16 cellular contexts compared by ENCODE assay signal in the genomic region with DNA sequence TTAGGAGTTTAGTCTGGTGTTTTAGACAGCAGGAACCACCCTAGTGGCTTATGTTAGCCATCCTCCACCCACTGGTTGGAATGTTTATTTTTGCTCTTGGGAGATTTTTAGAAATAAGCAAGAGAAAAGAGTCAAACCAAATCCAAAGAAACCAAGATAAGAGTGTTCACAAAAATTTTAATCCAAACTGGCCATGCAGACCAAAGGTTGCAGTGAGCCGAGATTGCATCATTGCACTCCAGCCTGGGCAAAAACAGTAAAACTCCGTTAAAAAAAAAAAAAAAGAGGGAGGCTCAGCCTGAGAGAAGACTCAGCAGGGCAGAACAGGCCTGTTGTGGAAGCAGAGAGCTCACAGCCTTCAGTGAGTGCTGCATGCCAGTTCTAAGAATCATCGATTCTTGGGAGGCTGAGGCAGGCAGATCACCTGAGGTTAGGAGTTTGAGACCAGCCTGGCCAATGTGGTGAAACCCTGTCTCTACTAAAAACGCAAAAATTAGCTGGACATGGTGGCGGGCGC. TPM values are rescaled to one million over a fixed set of nuclear protein-coding genes. Genes with fewer than 3 reads are reported as not detected.
DNase-seq lines count a peak whose midpoint lies in the region; ATAC-seq and TF ChIP-seq lines count a peak whose summit lies in the region.
"Had no signal": no experiment of that assay in that cellular context is flagged by ENCODE, and none has a peak within 500 bp of the region (broad histone marks: within the 10 kb centered on the region; RNA-seq: fewer than 3 reads in every experiment).

No MANE protein-coding gene starts in this region.

- H2BK12ac ChIP-seq in neuronal stem cell (ENCODE audit: low read length) = no peak overlapping the region

- no peak overlapping the region for H2BK120ac ChIP-seq in neuronal stem cell (ENCODE audit: low read depth, low read length)

- H2BK15ac ChIP-seq in neuronal stem cell (ENCODE audit: low read length) = no peak overlapping the region

- H3K4me3 Mint-ChIP-seq in CD4-positive, alpha-beta T cell = no peak overlapping the region
- H3K4me3 Mint-ChIP-seq: CD8-positive, alpha-beta memory T cell had no signal

- H3K4me1 ChIP-seq in neuronal stem cell (ENCODE audit: control insufficient read depth in 2 of 2, insufficient read depth in 1 of 2, low read depth in 1 of 2, low read length in 2 of 2) = no peaks in the 10 kb centered on the region
- H3K4me1 ChIP-seq: gastrocnemius medialis had no signal

- no peak overlapping the region for H4K91ac ChIP-seq in neuronal stem cell (ENCODE audit: low read depth, low read length, poor library complexity)

- no CpG with 5 or more reads among the region's 6 CpGs for WGBS in neuronal stem cell (ENCODE audit: extremely low coverage in 2 of 2, insufficient read length in 2 of 2, insufficient replicate concordance in 1 of 2), 2 donors

- no peaks in the 10 kb centered on the region for H3K36me3 ChIP-seq in neuronal stem cell (replicated peaks in 1 of 2; ENCODE audit: control insufficient read depth in 2 of 2, insufficient read depth in 2 of 2, low read length in 2 of 2)
- H3K36me3 ChIP-seq: gastrocnemius medialis, stomach had no signal

- H3K9ac ChIP-seq in neuronal stem cell (ENCODE audit: low read depth, low read length, poor library complexity) = no peak overlapping the region

- no peaks in the 10 kb centered on the region for H3K36me3 Mint-ChIP-seq in CD4-positive, alpha-beta T cell (ENCODE audit: low read depth)
- H3K36me3 Mint-ChIP-seq: CD8-positive, alpha-beta memory T cell had no signal

- no peak overlapping the region for H3K18ac ChIP-seq in neuronal stem cell (ENCODE audit: low read length)

- no peaks in the 10 kb centered on the region for H3K9me3 ChIP-seq in CD4-positive, alpha-beta T cell (ENCODE audit: control insufficient read depth, low read length)
- no peaks in the 10 kb centered on the region for H3K9me3 ChIP-seq in neuronal stem cell (replicated peaks in 1 of 2; ENCODE audit: control insufficient read depth in 2 of 2, insufficient read depth in 1 of 2, low read depth in 1 of 2, low read length in 2 of 2)
- H3K9me3 ChIP-seq: gastrocnemius medialis, stomach had no signal

- no peak for TF ChIP-seq CTCF in CD4-positive, alpha-beta T cell (IDR thresholded peaks at IDR 0.05)

- H3K23ac ChIP-seq in neuronal stem cell (ENCODE audit: low read depth, low read length, poor library complexity) = no peak overlapping the region

- H3K27me3 ChIP-seq in CD4-positive, alpha-beta T cell (ENCODE audit: control insufficient read depth, insufficient read depth, low read length) = no peaks in the 10 kb centered on the region
- H3K27me3 ChIP-seq in neuronal stem cell (ENCODE audit: control insufficient read depth in 3 of 3, insufficient read depth in 3 of 3, low read depth in 1 of 3, low read length in 3 of 3) = no peaks in the 10 kb centered on the region
- H3K27me3 ChIP-seq: gastrocnemius medialis, stomach had no signal

- H3K27ac Mint-ChIP-seq in CD4-positive, alpha-beta T cell = peak overlapping the region; percentile 80
- H3K27ac Mint-ChIP-seq: CD8-positive, alpha-beta memory T cell had no signal

- H3K4me2 ChIP-seq in neuronal stem cell (ENCODE audit: insufficient read depth, low read length, poor library complexity, severe bottlenecking) = no peak overlapping the region

- no peak overlapping the region for H2AK5ac ChIP-seq in neuronal stem cell (ENCODE audit: low read depth, low read length)

- H3K9me3 Mint-ChIP-seq in CD4-positive, alpha-beta T cell = no peaks in the 10 kb centered on the region
- H3K9me3 Mint-ChIP-seq: CD8-positive, alpha-beta memory T cell had no signal

- H3K27ac ChIP-seq in CD4-positive, alpha-beta T cell (ENCODE audit: low read depth, low read length) = no peak overlapping the region
- no peak overlapping the region for H3K27ac ChIP-seq in neuronal stem cell (replicated peaks; ENCODE audit: low read length)
- H3K27ac ChIP-seq: gastrocnemius medialis, stomach had no signal

- intact Hi-C loops in CD4-positive, alpha-beta T cell (cut with DNase I, micrococcal nuclease) = loop anchor here in 1 of 2 experiments (5.0 kb wide), 1 partner anchor 41 kb away; no protein-coding TSS in a partner anchor

- peak overlapping the region; percentile 19 for H2AFZ ChIP-seq in neuronal stem cell (ENCODE audit: low read length)

- CTCF ChIA-PET in CD4-positive, alpha-beta T cell (lab: Charles Lee) = interaction anchor here (0.6 to 3.2 kb wide), 2 partner anchors 20 to 32 kb away, joined by 3 to 19 read pairs; a partner anchor contains a TSS

- POLR2A ChIA-PET in CD4-positive, alpha-beta T cell (lab: Charles Lee) = interaction anchor here (1.0 to 4.2 kb wide), 3 partner anchors 13 to 56 kb away, joined by 3 to 21 read pairs (median 3); no protein-coding TSS in a partner anchor

- H3K4me1 Mint-ChIP-seq in CD4-positive, alpha-beta T cell (ENCODE audit: low read depth) = peaks cover 47% of the 10 kb centered on the region

- DNase-seq in CD4-positive, alpha-beta T cell = no peak
- peak; percentile 69 for DNase-seq in MV-4-11 (lab: John Stamatoyannopoulos, UW)
- DNase-seq in fibroblast of peridontal ligament (ENCODE audit: extremely low read depth) = peak; percentile 78
- DNase-seq in neuronal stem cell (ENCODE audit: low spot score) = no peak
- DNase-seq in stimulated activated CD4-positive, alpha-beta T cell treated with anti-CD3 and anti-CD28 coated beads, Interleukin-2, amount 100 ng/mL, for 48 hours = no peak
- no peak for DNase-seq in NCI-H82 (lab: John Stamatoyannopoulos, UW)
- no peak for DNase-seq in NCI-H524 treated with DMSO at 0.1 percent for 48 hours (lab: John Stamatoyannopoulos, UW)
- DNase-seq: activated CD8-positive, alpha-beta memory T cell treated with anti-CD3 and anti-CD28 coated beads, Interleukin-2, amount 50 U/mL, for 48 hours; anterior cingulate cortex; gastrocnemius medialis; stomach had no signal

- H3K79me1 ChIP-seq in neuronal stem cell (ENCODE audit: low read depth, low read length) = no peaks in the 10 kb centered on the region

- no peak for ATAC-seq in CD4-positive, alpha-beta T cell (ENCODE audit: poor library complexity)
- ATAC-seq in HG03469 (IDR thresholded peaks at IDR 0.05; ENCODE audit: unreplicated experiment) = no peak
- ATAC-seq: gastrocnemius medialis, GM12878 had no signal

- H3K4me3 ChIP-seq in neuronal stem cell (ENCODE audit: low read length in 2 of 2) = no peak overlapping the region
- H3K4me3 ChIP-seq: gastrocnemius medialis, GM12878, stomach had no signal

- H3K4ac ChIP-seq in neuronal stem cell (ENCODE audit: low read length) = no peak overlapping the region

- no peak overlapping the region for H3K14ac ChIP-seq in neuronal stem cell (ENCODE audit: low read length)

- no peak overlapping the region for H2BK5ac ChIP-seq in neuronal stem cell (ENCODE audit: low read length)

- no peaks in the 10 kb centered on the region for H3K27me3 Mint-ChIP-seq in CD4-positive, alpha-beta T cell
- H3K27me3 Mint-ChIP-seq: CD8-positive, alpha-beta memory T cell had no signal

- no peak overlapping the region for H4K8ac ChIP-seq in neuronal stem cell (ENCODE audit: low read depth, low read length)

RNA-seq across cellular contexts. Expression of a gene that starts 12.2 kb away (rescaled TPM):
- 100 to 1,000 TPM; 250 to 261 TPM for total RNA-seq in CD4-positive, alpha-beta T cell
- not detected for polyA plus RNA-seq in neuronal stem cell (2013, experiment 1 of 2)
- not detected for polyA plus RNA-seq in neuronal stem cell (2013, experiment 2 of 2)

RNA-seq across cellular contexts. Expression of a gene that starts 20.0 kb away (rescaled TPM):
- total RNA-seq in CD4-positive, alpha-beta T cell = not detected
- polyA plus RNA-seq in neuronal stem cell (2013, experiment 1 of 2) = not detected
- polyA plus RNA-seq in neuronal stem cell (2013, experiment 2 of 2) = not detected
- total RNA-seq: CD8-positive, alpha-beta memory T cell; GM12878; M059J; mesenteric fat pad had no signal
- polyA plus RNA-seq: CD8-positive, alpha-beta memory T cell; GM12878 had no signal

RNA-seq across cellular contexts. Expression of a gene that starts 32.5 kb away (rescaled TPM):
- 100 to 1,000 TPM in 1 of 2 experiments, 10 to 100 TPM in 1; 99.0 to 101 TPM for total RNA-seq in CD4-positive, alpha-beta T cell
- polyA plus RNA-seq in neuronal stem cell (2013, experiment 1 of 2) = 110 TPM
- 109 TPM for polyA plus RNA-seq in neuronal stem cell (2013, experiment 2 of 2)

RNA-seq across cellular contexts. Expression of a gene that starts 48.3 kb away (rescaled TPM):
- total RNA-seq in CD4-positive, alpha-beta T cell = 100 to 1,000 TPM; 251 to 253 TPM
- 202 TPM for polyA plus RNA-seq in neuronal stem cell (2013, experiment 1 of 2)
- 199 TPM for polyA plus RNA-seq in neuronal stem cell (2013, experiment 2 of 2)

RNA-seq across cellular contexts. Expression of a gene that starts 54.0 kb away (rescaled TPM):
- total RNA-seq in CD4-positive, alpha-beta T cell = 1 to 10 TPM; 2.2 to 2.3 TPM
- 75.9 TPM for polyA plus RNA-seq in neuronal stem cell (2013, experiment 1 of 2)
- polyA plus RNA-seq in neuronal stem cell (2013, experiment 2 of 2) = 71.0 TPM

Comparison
In these comparisons a context has a peak if more than half of its experiments do, and no peak if none do; other contexts are left out.
1. DNase-seq: peak in MV-4-11 (single experiment) and fibroblast of peridontal ligament (single experiment); none in CD4-positive, alpha-beta T cell (0 of 10), neuronal stem cell (single experiment), stimulated activated CD4-positive, alpha-beta T cell treated with anti-CD3 and anti-CD28 coated beads, Interleukin-2, amount 100 ng/mL, for 48 hours (0 of 2), NCI-H82 (single experiment) and NCI-H524 treated with DMSO at 0.1 percent for 48 hours (single experiment).